In the genomic region with DNA sequence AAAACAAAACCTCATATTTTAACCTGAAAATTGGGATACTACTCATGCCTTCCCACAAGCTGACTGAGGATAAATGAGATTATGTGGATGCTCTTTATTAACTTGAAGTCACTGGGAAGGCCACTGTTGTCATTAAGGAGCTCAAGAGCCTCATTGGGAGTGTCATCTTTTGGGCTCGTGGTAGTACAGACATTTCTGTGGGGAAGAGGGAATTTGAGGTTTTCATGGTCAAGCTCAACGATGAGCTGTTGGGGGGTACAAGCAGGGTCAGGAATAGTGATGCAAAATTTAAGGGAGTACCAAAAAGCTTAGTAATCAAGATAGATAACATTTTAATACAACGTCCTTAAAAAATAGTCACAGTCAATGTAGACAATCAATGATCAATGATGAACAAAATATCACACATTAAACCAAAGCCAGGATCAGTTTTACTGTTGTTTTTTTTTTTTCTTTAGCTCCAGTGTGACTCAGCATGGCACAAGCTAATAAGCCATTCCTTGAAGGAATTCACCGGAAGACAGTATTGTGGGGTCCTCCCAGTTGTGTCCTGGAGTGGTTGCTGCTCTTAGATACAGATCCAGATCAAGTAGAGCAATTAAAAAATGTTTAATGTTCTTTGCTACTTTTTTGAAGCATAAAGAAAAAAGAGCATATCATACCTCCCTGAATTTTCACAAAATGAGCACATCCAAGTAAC, we compare ENCODE assay signal across 20 cellular contexts.
"Had no signal": no experiment of that assay in that cellular context is flagged by ENCODE, and none has a peak within 500 bp of the region (broad histone marks: within the 10 kb centered on the region; RNA-seq: fewer than 3 reads in every experiment).

No MANE protein-coding gene starts in this region.

- H3K4me1 Mint-ChIP-seq: activated B cell treated with CpG ODN at 0.5 μM for 24 hours; activated naive CD8-positive, alpha-beta T cell treated with anti-CD3 and anti-CD28 coated beads, Interleukin-2, amount 50 U/mL, for 24 hours; natural killer cell had no signal

- DNase-seq: activated B cell treated with CpG ODN at 0.5 μM for 24 hours; activated CD4-positive, alpha-beta T cell treated with anti-CD3 and anti-CD28 coated beads for 4 hours; activated CD8-positive, alpha-beta T cell treated with anti-CD3 and anti-CD28 coated beads for 36 hours; activated naive CD4-positive, alpha-beta T cell treated with anti-CD3 and anti-CD28 coated beads for 36 hours; activated naive CD8-positive, alpha-beta T cell treated with anti-CD3 and anti-CD28 coated beads, Interleukin-2, amount 50 U/mL, for 24 hours; activated T-cell treated with anti-CD3 and anti-CD28 coated beads, Interleukin-2, amount 50 U/mL, for 24 hours; anterior cingulate cortex; effector memory CD8-positive, alpha-beta T cell; hippocampal formation; left cardiac atrium; mesendoderm; natural killer cell; sigmoid colon; stimulated activated CD4-positive, alpha-beta T cell treated with anti-CD3 and anti-CD28 coated beads, Interleukin-12 subunit alpha, Interleukin-12 subunit beta, amount 100 ng/mL, for 4 hours; stimulated activated CD4-positive, alpha-beta T cell treated with anti-CD3 and anti-CD28 coated beads, Interleukin-1b, Interleukin-23, amount 100 ng/mL, for 48 hours; stimulated activated CD8-positive, alpha-beta memory T cell treated with anti-CD3 and anti-CD28 coated beads, Interleukin-4, amount 100 ng/mL, for 48 hours; stimulated activated naive CD4-positive, alpha-beta T cell; SW 1271 had no signal

- H3K27me3 ChIP-seq: neutrophil, sigmoid colon had no signal

- ATAC-seq: activated CD8-positive, alpha-beta T cell treated with anti-CD3 and anti-CD28 coated beads for 36 hours; activated naive CD8-positive, alpha-beta T cell treated with anti-CD3 and anti-CD28 coated beads, Interleukin-2, amount 50 U/mL, for 24 hours; effector memory CD8-positive, alpha-beta T cell; left cardiac atrium; natural killer cell had no signal

- H3K9me3 ChIP-seq: neutrophil had no signal

- H3K9me3 Mint-ChIP-seq: activated B cell treated with CpG ODN at 0.5 μM for 24 hours; activated CD8-positive, alpha-beta T cell treated with anti-CD3 and anti-CD28 coated beads for 36 hours; activated naive CD8-positive, alpha-beta T cell treated with anti-CD3 and anti-CD28 coated beads, Interleukin-2, amount 50 U/mL, for 24 hours; activated T-cell treated with anti-CD3 and anti-CD28 coated beads, Interleukin-2, amount 50 U/mL, for 24 hours; activated T-helper 2 cell treated with anti-CD3 and anti-CD28 coated beads, Interferon-gamma antibody, Interleukin-2, Interleukin-4, amounts not matched to agents 10 μg/mL and 5 μg/mL and 100 μg/mL, durations not matched to agents 14 hours and 24 hours and 36 hours; effector memory CD8-positive, alpha-beta T cell; natural killer cell had no signal

- H3K27ac Mint-ChIP-seq: activated B cell treated with CpG ODN at 0.5 μM for 24 hours; activated CD8-positive, alpha-beta T cell treated with anti-CD3 and anti-CD28 coated beads for 36 hours; activated naive CD4-positive, alpha-beta T cell treated with anti-CD3 and anti-CD28 coated beads for 36 hours; activated naive CD8-positive, alpha-beta T cell treated with anti-CD3 and anti-CD28 coated beads, Interleukin-2, amount 50 U/mL, for 24 hours; activated T-cell treated with anti-CD3 and anti-CD28 coated beads, Interleukin-2, amount 50 U/mL, for 24 hours; activated T-helper 2 cell treated with anti-CD3 and anti-CD28 coated beads, Interferon-gamma antibody, Interleukin-2, Interleukin-4, amounts not matched to agents 10 μg/mL and 5 μg/mL and 100 μg/mL, durations not matched to agents 14 hours and 24 hours and 36 hours; effector memory CD8-positive, alpha-beta T cell; natural killer cell had no signal

- H3K36me3 ChIP-seq: neutrophil, sigmoid colon had no signal

- H3K4me1 ChIP-seq: sigmoid colon had no signal

- H3K36me3 Mint-ChIP-seq: natural killer cell had no signal

- H3K4me3 ChIP-seq: sigmoid colon had no signal

- H3K4me3 Mint-ChIP-seq: activated B cell treated with CpG ODN at 0.5 μM for 24 hours; activated CD8-positive, alpha-beta T cell treated with anti-CD3 and anti-CD28 coated beads for 36 hours; activated naive CD4-positive, alpha-beta T cell treated with anti-CD3 and anti-CD28 coated beads for 36 hours; activated naive CD8-positive, alpha-beta T cell treated with anti-CD3 and anti-CD28 coated beads, Interleukin-2, amount 50 U/mL, for 24 hours; activated T-cell treated with anti-CD3 and anti-CD28 coated beads, Interleukin-2, amount 50 U/mL, for 24 hours; effector memory CD8-positive, alpha-beta T cell; natural killer cell had no signal

- H3K27ac ChIP-seq: neutrophil, sigmoid colon had no signal
